Comparison of ENCODE assay signal across 26 cellular contexts in genomic region chr21:26570203-26570602, GRCh38. TPM values are rescaled to one million over a fixed set of nuclear protein-coding genes. Genes with fewer than 3 reads are reported as not detected.
DNase-seq lines count a peak whose midpoint lies in the region; ATAC-seq and TF ChIP-seq lines count a peak whose summit lies in the region.
"Had no signal": no experiment of that assay in that cellular context is flagged by ENCODE, and none has a peak within 500 bp of the region (broad histone marks: within the 10 kb centered on the region; RNA-seq: fewer than 3 reads in every experiment).

No MANE protein-coding gene starts in this region.

- peaks cover 0 to 17% (median 9%) of the 10 kb centered on the region in 12 donors for H3K9me3 ChIP-seq in heart left ventricle
- no peaks in the 10 kb centered on the region for H3K9me3 ChIP-seq in right cardiac atrium (ENCODE audit: control insufficient read depth, low read length)
- peaks cover 0 to 11% (median 5%) of the 10 kb centered on the region in 4 donors for H3K9me3 ChIP-seq in upper lobe of left lung
- H3K9me3 ChIP-seq: mucosa of descending colon, Peyer's patch had no signal

- H3K27ac Mint-ChIP-seq in mesothelial cell of epicardium: peak overlapping the region; percentile 92
- H3K27ac Mint-ChIP-seq: activated CD8-positive, alpha-beta T cell treated with anti-CD3 and anti-CD28 coated beads, Interleukin-2, amount 10 ng/mL, durations not matched to agents 7 days and 5 days; CD8-positive, alpha-beta T cell; T-cell had no signal

- H3K4me1 ChIP-seq in heart left ventricle (peaks cover 0 to 5% (median 0%) of the 10 kb centered on the region in 12 donors), right cardiac atrium (ENCODE audit: control insufficient read depth, insufficient read depth, low read length) (no peaks in the 10 kb centered on the region), upper lobe of left lung (peaks cover 0 to 8% (median 4%) of the 10 kb centered on the region in 4 donors)
- H3K4me1 ChIP-seq: Peyer's patch, SJCRH30 had no signal

- WGBS in heart left ventricle, 4 donors: 23 to 41% (median 31%) methylated on average over 3 of the region's 3 CpGs
- 46% methylated on average over 3 of the region's 3 CpGs for WGBS in right cardiac atrium
- WGBS in upper lobe of left lung, 2 donors: 14 to 26% methylated on average over 3 of the region's 3 CpGs

- peaks cover 20% of the 10 kb centered on the region for H3K9me3 Mint-ChIP-seq in mesothelial cell of epicardium

- peaks cover 24% of the 10 kb centered on the region for H3K4me1 Mint-ChIP-seq in mesothelial cell of epicardium

- peak in 1 of 2 donors; percentile 42 for TF ChIP-seq POLR2A in heart left ventricle (IDR thresholded peaks at IDR 0.05)
- no peak for TF ChIP-seq POLR2A in upper lobe of left lung (IDR thresholded peaks at IDR 0.05)

- H3K36me3 Mint-ChIP-seq in mesothelial cell of epicardium: peaks cover 25% of the 10 kb centered on the region
- H3K36me3 Mint-ChIP-seq: CD8-positive, alpha-beta T cell; T-cell had no signal

- peak in 3 of 5 donors; percentile 26 to 45 (median 34) for DNase-seq in heart left ventricle
- DNase-seq in cardiac septum (ENCODE audit: low spot score): no peak
- peak in 1 of 3 donors; percentile 18 for DNase-seq in right cardiac atrium
- no peak for DNase-seq in mesothelial cell of epicardium (ENCODE audit: low spot score in 2 of 2, unreplicated experiment in 2 of 2)
- DNase-seq in upper lobe of left lung: no peak
- DNase-seq in activated CD4-positive, alpha-beta T cell treated with anti-CD3 and anti-CD28 coated beads, Interleukin-2, amount 50 U/mL, for 4 hours: no peak
- DNase-seq in HUDEP-2 (lab: John Stamatoyannopoulos, UW; ENCODE audit: unreplicated experiment in 76 of 76): no peak
- DNase-seq: 8988T; activated CD4-positive, CD25-positive, alpha-beta regulatory T cell treated with anti-CD3 and anti-CD28 coated beads, Interleukin-2, amount 50 U/mL, for 72 hours; activated CD8-positive, alpha-beta T cell treated with anti-CD3 and anti-CD28 coated beads, Interleukin-2, amount 10 ng/mL, durations not matched to agents 7 days and 5 days; activated gamma-delta T cell; body of pancreas; CD8-positive, alpha-beta T cell; DMS53; effector memory CD4-positive, alpha-beta T cell; Karpas-422; mucosa of descending colon; MV-4-11; NCI-H1694; NCI-H2171 treated with DMSO at 0.1 percent for 48 hours; NCI-H524; Peyer's patch; SJCRH30; T-cell had no signal

- H3K4me3 Mint-ChIP-seq in mesothelial cell of epicardium: peak overlapping the region; percentile 60
- H3K4me3 Mint-ChIP-seq: activated CD8-positive, alpha-beta T cell treated with anti-CD3 and anti-CD28 coated beads, Interleukin-2, amount 10 ng/mL, durations not matched to agents 7 days and 5 days; CD8-positive, alpha-beta T cell; T-cell had no signal

- TF ChIP-seq EP300 in upper lobe of left lung (IDR thresholded peaks at IDR 0.05): no peak

- no peaks in the 10 kb centered on the region for H3K27me3 Mint-ChIP-seq in mesothelial cell of epicardium (ENCODE audit: low read depth)

- H3K27ac ChIP-seq in heart left ventricle (peak overlapping the region in 11 of 12 donors; percentile 25 to 91 (median 85)), right cardiac atrium (ENCODE audit: low read length) (no peak overlapping the region), upper lobe of left lung (peak overlapping the region; percentile 7 to 93 (median 30))
- H3K27ac ChIP-seq: body of pancreas, Peyer's patch, SJCRH30 had no signal

- H3K4me3 ChIP-seq in heart left ventricle (peak overlapping the region in 9 of 12 donors; percentile 55 to 68 (median 63)), right cardiac atrium (ENCODE audit: low read length) (no peak overlapping the region), upper lobe of left lung (peak overlapping the region in 1 of 4 donors; percentile 20)
- H3K4me3 ChIP-seq: body of pancreas, mucosa of descending colon, Peyer's patch, SJCRH30 had no signal

- ATAC-seq in heart left ventricle (peak; percentile 61 to 88 (median 84)), right cardiac atrium (peak; percentile 84 to 93), upper lobe of left lung (ENCODE audit: low FRiP score in 2 of 2) (no peak), GM19324 (IDR thresholded peaks at IDR 0.05; ENCODE audit: low FRiP score, unreplicated experiment) (no peak)
- ATAC-seq: activated CD8-positive, alpha-beta T cell treated with anti-CD3 and anti-CD28 coated beads, Interleukin-2, amount 10 ng/mL, durations not matched to agents 7 days and 5 days; body of pancreas; CD8-positive, alpha-beta T cell; mucosa of descending colon; T-cell had no signal

- H3K27me3 ChIP-seq in heart left ventricle (peaks cover 0 to 13% (median 8%) of the 10 kb centered on the region in 9 donors), right cardiac atrium (ENCODE audit: control insufficient read depth, insufficient read depth) (no peaks in the 10 kb centered on the region), upper lobe of left lung (peaks cover 0 to 5% (median 0%) of the 10 kb centered on the region in 4 donors)
- H3K27me3 ChIP-seq: Peyer's patch, SJCRH30 had no signal

- intact Hi-C loops in heart left ventricle (cut with DNase I): loop anchor here in 5 of 10 donors (5.0 to 10.0 kb wide), 5 partner anchors 85 to 685 kb away; partner anchors contain the start of gene APP (in 2 of the 5)
- intact Hi-C loops in cardiac septum (cut with DNase I): loop anchor here (2.0 to 10.0 kb wide), 2 partner anchors 23 to 685 kb away; no protein-coding TSS in a partner anchor
- intact Hi-C loops in right cardiac atrium (cut with DNase I): no loop called here

- H3K36me3 ChIP-seq in heart left ventricle: peaks cover 0 to 6% (median 0%) of the 10 kb centered on the region in 9 donors
- H3K36me3 ChIP-seq in upper lobe of left lung: no peaks in the 10 kb centered on the region
- H3K36me3 ChIP-seq: Peyer's patch had no signal

- TF ChIP-seq CTCF in heart left ventricle (IDR thresholded peaks at IDR 0.05) (no peak), mesothelial cell of epicardium (IDR thresholded peaks at IDR 0.05; ENCODE audit: unreplicated experiment) (no peak), upper lobe of left lung (IDR thresholded peaks at IDR 0.05) (no peak)

RNA-seq across cellular contexts. Expression of gene CYYR1, which starts 2.9 kb away (rescaled TPM):
- 10 to 100 TPM; 12.1 to 37.6 (median 16.9) TPM for total RNA-seq in heart left ventricle
- 10 to 100 TPM; 17.2 to 21.9 TPM for polyA plus RNA-seq in heart left ventricle
- total RNA-seq in cardiac septum: 13.8 TPM
- total RNA-seq in right cardiac atrium: 10 to 100 TPM; 10.7 to 18.8 (median 14.3) TPM
- polyA plus RNA-seq in right cardiac atrium: 18.6 TPM
- 19.3 to 20.8 TPM (median 20.2 TPM) in 3 replicates for total RNA-seq in mesothelial cell of epicardium
- 10 to 100 TPM in 4 of 6 donors, 1 to 10 TPM in 2; 5.2 to 44.6 (median 11.9) TPM for total RNA-seq in upper lobe of left lung
- total RNA-seq: activated CD8-positive, alpha-beta T cell treated with anti-CD3 and anti-CD28 coated beads, Interleukin-2, amount 10 ng/mL, durations not matched to agents 7 days and 5 days; CD8-positive, alpha-beta T cell; HT1080 had no signal

Comparison
In these comparisons a context has a peak if more than half of its experiments do, and no peak if none do; other contexts are left out.
1. DNase-seq: peak in heart left ventricle (3 of 5); none in cardiac septum (single experiment), mesothelial cell of epicardium (0 of 2), upper lobe of left lung (0 of 2), activated CD4-positive, alpha-beta T cell treated with anti-CD3 and anti-CD28 coated beads, Interleukin-2, amount 50 U/mL, for 4 hours (0 of 2) and HUDEP-2 (0 of 76).
2. ATAC-seq: peak in heart left ventricle (4 of 4) and right cardiac atrium (2 of 2); none in upper lobe of left lung (0 of 2) and GM19324 (single experiment).